ENCODE assay signal across 11 cellular contexts in the genomic region with DNA sequence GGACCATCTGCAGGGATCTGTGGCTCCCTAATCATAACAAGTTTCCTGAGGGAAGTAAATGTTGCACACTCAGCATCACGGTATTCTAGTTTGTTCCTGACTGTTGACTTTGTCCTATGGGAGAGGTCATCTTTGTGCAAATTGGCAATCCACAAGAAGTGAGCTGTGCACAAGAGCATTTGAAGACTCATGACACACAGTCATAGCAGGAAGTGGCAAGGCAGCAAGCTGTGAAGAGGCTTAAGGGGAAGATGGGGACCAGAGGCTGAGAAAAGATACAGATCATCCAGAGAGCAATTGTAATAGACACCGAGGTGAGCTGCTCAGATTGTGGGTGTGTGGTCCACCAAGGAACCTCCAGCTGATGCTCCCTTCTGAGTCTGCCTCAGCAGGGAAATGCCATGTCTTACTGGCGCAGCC. TPM values are rescaled to one million over a fixed set of nuclear protein-coding genes. Genes with fewer than 3 reads are reported as not detected.
DNase-seq lines count a peak whose midpoint lies in the region; ATAC-seq and TF ChIP-seq lines count a peak whose summit lies in the region.
"Had no signal": no experiment of that assay in that cellular context is flagged by ENCODE, and none has a peak within 500 bp of the region (broad histone marks: within the 10 kb centered on the region; RNA-seq: fewer than 3 reads in every experiment).

No MANE protein-coding gene starts in this region.

- H3F3A ChIP-seq in PC-3 (ENCODE audit: low read length, unreplicated experiment): no peaks in the 10 kb centered on the region

- ATAC-seq in PC-3 (no peak), HG03175 (IDR thresholded peaks at IDR 0.05; ENCODE audit: unreplicated experiment) (no peak)
- ATAC-seq: SK-N-SH treated with all-trans-retinoic acid at 6 μM for 48 hours had no signal

- no peaks in the 10 kb centered on the region for H3K9me2 ChIP-seq in PC-3 (replicated peaks; ENCODE audit: low read length)

- no peaks in the 10 kb centered on the region for H3K79me2 ChIP-seq in PC-3 (ENCODE audit: low read length)

- H3K36me3 ChIP-seq in PC-3 (ENCODE audit: low read depth, low read length): no peaks in the 10 kb centered on the region
- H3K36me3 ChIP-seq: thoracic aorta had no signal

- POLR2A ChIA-PET in PC-3 (lab: Charles Lee; ENCODE audit: unreplicated experiment): no interaction called here

- no peaks in the 10 kb centered on the region for H4K20me1 ChIP-seq in PC-3 (ENCODE audit: low read length)

- no peak overlapping the region for H2AFZ ChIP-seq in PC-3 (ENCODE audit: low read length)

- intact Hi-C loops in PC-3 (cut with micrococcal nuclease): no loop called here

- no peaks in the 10 kb centered on the region for H3K9me3 ChIP-seq in PC-3 (ENCODE audit: low read length)
- H3K9me3 ChIP-seq: thoracic aorta had no signal

- no TSS peak for BruUV-seq in PC-3 (replicated peaks; lab: Mats Ljungman, UMichigan)

- no peak overlapping the region for H3K9ac ChIP-seq in PC-3 (ENCODE audit: low read length)

- no peak overlapping the region for H3K4me3 ChIP-seq in PC-3 (ENCODE audit: low read length)
- H3K4me3 ChIP-seq in epithelial cell of proximal tubule (ENCODE audit: low read depth, low read length): no peak overlapping the region
- H3K4me3 ChIP-seq: thoracic aorta had no signal

- H3K4me2 ChIP-seq in PC-3 (ENCODE audit: low read length): no peak overlapping the region

- DNase-seq in activated CD4-positive, alpha-beta T cell treated with anti-CD3 and anti-CD28 coated beads for 48 hours: peak; percentile 34
- no peak for DNase-seq in activated CD4-positive, alpha-beta T cell treated with anti-CD3 and anti-CD28 coated beads, Interleukin-2, amount 50 U/mL, for 1 hour
- DNase-seq in PC-3: peak; percentile 26
- peak; percentile 39 for DNase-seq in epithelial cell of proximal tubule (ENCODE audit: low read depth)
- peak; percentile 30 for DNase-seq in stimulated activated CD8-positive, alpha-beta memory T cell treated with anti-CD3 and anti-CD28 coated beads, Interleukin-4, amount 100 ng/mL, for 48 hours
- no peak for DNase-seq in GM20000 (ENCODE audit: low spot score)
- no peak for DNase-seq in NOMO-1 treated with dmso at 0.1 percent for 144 hours (lab: John Stamatoyannopoulos, UW; ENCODE audit: unreplicated experiment)
- DNase-seq: NCI-H524 had no signal

- CTCF ChIA-PET in PC-3 (lab: Charles Lee): no interaction called here

- H3K27me3 ChIP-seq in PC-3 (ENCODE audit: low read length): peaks cover 14% of the 10 kb centered on the region

- H3K27ac ChIP-seq in PC-3 (ENCODE audit: low read length): no peak overlapping the region
- H3K27ac ChIP-seq: thoracic aorta had no signal

- no peaks in the 10 kb centered on the region for H3K4me1 ChIP-seq in PC-3 (ENCODE audit: insufficient read depth, low read length)

- TF ChIP-seq CTCF in PC-3 (conservative IDR thresholded peaks at IDR 0.05; ENCODE audit: low read depth, low read length) (no peak), epithelial cell of proximal tubule (conservative IDR thresholded peaks at IDR 0.05; ENCODE audit: low read depth, low read length) (no peak), GM20000 (IDR thresholded peaks at IDR 0.05; ENCODE audit: extremely low read depth, missing control alignments) (no peak)

RNA-seq across cellular contexts. Expression of gene TNP1, which starts 2.7 kb away (rescaled TPM):
- not detected in 2 replicates for total RNA-seq in PC-3 (2014; rRNA removed)
- not detected in 2 replicates for total RNA-seq in epithelial cell of proximal tubule
- total RNA-seq: thoracic aorta had no signal

Comparison
In these comparisons a context has a peak if more than half of its experiments do, and no peak if none do; other contexts are left out.
1. DNase-seq: peak in activated CD4-positive, alpha-beta T cell treated with anti-CD3 and anti-CD28 coated beads for 48 hours (single experiment), PC-3 (single experiment), epithelial cell of proximal tubule (single experiment) and stimulated activated CD8-positive, alpha-beta memory T cell treated with anti-CD3 and anti-CD28 coated beads, Interleukin-4, amount 100 ng/mL, for 48 hours (single experiment); none in activated CD4-positive, alpha-beta T cell treated with anti-CD3 and anti-CD28 coated beads, Interleukin-2, amount 50 U/mL, for 1 hour (single experiment), GM20000 (single experiment) and NOMO-1 treated with dmso at 0.1 percent for 144 hours (single experiment).